8 cellular contexts compared by ENCODE assay signal in genomic region chr18:54224379-54225014, GRCh38. TPM values are rescaled to one million over a fixed set of nuclear protein-coding genes. Genes with fewer than 3 reads are reported as not detected.
DNase-seq lines count a peak whose midpoint lies in the region; ATAC-seq and TF ChIP-seq lines count a peak whose summit lies in the region.

Gene MBD2 (minus strand): TSS chr18:54224669. CDS start chr18:54224559, 110 bp downstream.

- no peak; the same call in 1 of the 2 replicates for TF ChIP-seq RAD21 in Ishikawa (IDR thresholded peaks at IDR 0.05; ENCODE audit: low read depth)

- peak within 1 kb of the TSS; percentile 98 for H2AFZ ChIP-seq in PC-3 (ENCODE audit: low read length)

- H4K20me1 ChIP-seq in PC-3 (ENCODE audit: low read length): peaks cover 30% of the 10 kb centered on the region

- CTCF ChIA-PET in PC-3 (lab: Charles Lee): no interaction called here

- H3F3A ChIP-seq in PC-3 (ENCODE audit: low read length, unreplicated experiment): no peaks in the 10 kb centered on the region

- no peaks in the 10 kb centered on the region for H3K36me3 ChIP-seq in PC-3 (ENCODE audit: low read depth, low read length)
- H3K36me3 ChIP-seq in mucosa of rectum (ENCODE audit: control insufficient read depth in 2 of 2, insufficient read depth in 2 of 2, low read length in 2 of 2): no peaks in the 10 kb centered on the region

- H3K9me3 ChIP-seq in PC-3 (ENCODE audit: low read length): no peaks in the 10 kb centered on the region
- no peaks in the 10 kb centered on the region for H3K9me3 ChIP-seq in mucosa of rectum (ENCODE audit: control insufficient read depth in 2 of 2, low read length in 2 of 2)

- H3K27me3 ChIP-seq in PC-3 (ENCODE audit: low read length): no peaks in the 10 kb centered on the region
- H3K27me3 ChIP-seq in mucosa of rectum (ENCODE audit: control insufficient read depth in 2 of 2, insufficient read depth in 2 of 2, low read length in 2 of 2): no peaks in the 10 kb centered on the region

- TF ChIP-seq CTCF in PC-3 (conservative IDR thresholded peaks at IDR 0.05; ENCODE audit: low read depth, low read length): peak; percentile 39; the same call in 1 of the 2 replicates
- peak; percentile 13 for TF ChIP-seq CTCF in epithelial cell of proximal tubule (conservative IDR thresholded peaks at IDR 0.05; ENCODE audit: low read depth, low read length)

- H3K27ac ChIP-seq in PC-3 (ENCODE audit: low read length) (peak within 1 kb of the TSS; percentile 45), mucosa of rectum (ENCODE audit: low read depth in 2 of 2, low read length in 2 of 2) (peak within 1 kb of the TSS; percentile 81 to 82)

- ATAC-seq in GM21576 (IDR thresholded peaks at IDR 0.05; ENCODE audit: unreplicated experiment) (peak; percentile 88), PC-3 (peak; percentile 95)

- TSS peak; percentile 65 for BruUV-seq in PC-3 (replicated peaks; lab: Mats Ljungman, UMichigan)

- H3K4me1 ChIP-seq in PC-3 (ENCODE audit: insufficient read depth, low read length): peaks cover 23% of the 10 kb centered on the region
- peaks cover 18 to 19% of the 10 kb centered on the region in 2 donors for H3K4me1 ChIP-seq in mucosa of rectum (ENCODE audit: control insufficient read depth in 2 of 2, insufficient read depth in 2 of 2, low read length in 2 of 2)

- H3K4me2 ChIP-seq in PC-3 (ENCODE audit: low read length): peak within 1 kb of the TSS; percentile 92

- peaks cover 44% of the 10 kb centered on the region for H3K79me2 ChIP-seq in PC-3 (ENCODE audit: low read length)

- H3K9ac ChIP-seq in PC-3 (ENCODE audit: low read length) (peak within 1 kb of the TSS; percentile 74), mucosa of rectum (ENCODE audit: low read depth in 1 of 2, low read length in 2 of 2) (peak within 1 kb of the TSS; percentile 38 to 80)

- intact Hi-C loops in PC-3 (cut with micrococcal nuclease): loop anchor here (5.0 to 10.0 kb wide), 2 partner anchors 62 to 130 kb away; partner anchors contain the start of genes C18orf54 and STARD6

- DNase-seq in DMS153 treated with DMSO at 0.1 percent for 48 hours (lab: John Stamatoyannopoulos, UW; ENCODE audit: unreplicated experiment) (peak; percentile 86), PC-3 (peak; percentile 96), epithelial cell of proximal tubule (ENCODE audit: low read depth) (no peak)
- DNase-seq in activated T-cell treated with anti-CD3 and anti-CD28 coated beads, Interleukin-2, amount 50 U/mL, for 1 hour: peak; percentile 97
- peak; percentile 96 for DNase-seq in stimulated activated CD8-positive, alpha-beta memory T cell treated with anti-CD3 and anti-CD28 coated beads, Interleukin-4, amount 100 ng/mL, for 48 hours

- H3K4me3 ChIP-seq in PC-3 (ENCODE audit: low read length) (peak within 1 kb of the TSS; percentile 71), epithelial cell of proximal tubule (ENCODE audit: low read depth, low read length) (peak within 1 kb of the TSS; percentile 73), mucosa of rectum (ENCODE audit: low read length in 2 of 2) (peak within 1 kb of the TSS; percentile 67 to 88)

- H3K9me2 ChIP-seq in PC-3 (replicated peaks; ENCODE audit: low read length): no peaks in the 10 kb centered on the region

- POLR2A ChIA-PET in PC-3 (lab: Charles Lee; ENCODE audit: unreplicated experiment): interaction anchor here (0.7 to 1.0 kb wide), 2 partner anchors 40 to 61 kb away, joined by 13 to 15 read pairs; no protein-coding TSS in a partner anchor

- TF ChIP-seq EP300 in Ishikawa (IDR thresholded peaks at IDR 0.05; ENCODE audit: borderline replicate concordance): no peak

TF ChIP-seq in Ishikawa, 13 proteins besides CTCF, POLR2A, EP300 and RAD21:
- no peak for TF ChIP-seq FOXM1 (IDR thresholded peaks at IDR 0.05; ENCODE audit: borderline replicate concordance, low read depth)
- TF ChIP-seq TCF12 (IDR thresholded peaks at IDR 0.05; ENCODE audit: low read depth): peak; percentile 34; the same call in 1 of the 2 replicates
- no peak for TF ChIP-seq CREB1 (IDR thresholded peaks at IDR 0.05; ENCODE audit: low read depth)
- TF ChIP-seq EGR1 (IDR thresholded peaks at IDR 0.05): no peak
- TF ChIP-seq CEBPB (IDR thresholded peaks at IDR 0.05): no peak
- TF ChIP-seq YY1 (IDR thresholded peaks at IDR 0.05; ENCODE audit: low read depth): peak; percentile 87
- TF ChIP-seq TEAD4 (IDR thresholded peaks at IDR 0.05): peak; percentile 57; the same call in 1 of the 2 replicates
- TF ChIP-seq, protein P1, sequence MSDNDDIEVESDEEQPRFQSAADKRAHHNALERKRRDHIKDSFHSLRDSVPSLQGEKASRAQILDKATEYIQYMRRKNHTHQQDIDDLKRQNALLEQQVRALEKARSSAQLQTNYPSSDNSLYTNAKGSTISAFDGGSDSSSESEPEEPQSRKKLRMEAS (IDR thresholded peaks at IDR 0.05): no peak
- TF ChIP-seq TAF1 (IDR thresholded peaks at IDR 0.05; ENCODE audit: low read depth): peak; percentile 70
- TF ChIP-seq REST (IDR thresholded peaks at IDR 0.05; ENCODE audit: low read depth): no peak
- TF ChIP-seq USF1 (IDR thresholded peaks at IDR 0.05): no peak
- 0 out of 2 replicates have a peak, but pooled peaks have one; percentile 32 for TF ChIP-seq ZBTB7A (IDR thresholded peaks at IDR 0.05; ENCODE audit: low read depth)
- no peak for TF ChIP-seq NFIC (IDR thresholded peaks at IDR 0.05)

RNA-seq across cellular contexts. Expression of gene MBD2, which starts in this region (rescaled TPM):
- total RNA-seq in PC-3 (2014; rRNA removed) (31.9 and 37.0 TPM in 2 replicates), epithelial cell of proximal tubule (28.4 and 30.7 TPM in 2 replicates)
